ENCODE assay signal across 11 cellular contexts in genomic region chr4:122146652-122147051, GRCh38.
"Had no signal": no experiment of that assay in that cellular context is flagged by ENCODE, and none has a peak within 500 bp of the region (broad histone marks: within the 10 kb centered on the region; RNA-seq: fewer than 3 reads in every experiment).

No MANE protein-coding gene starts in this region.

- H3K9me3 ChIP-seq: HAP-1 had no signal

- H2AFZ ChIP-seq: GM23248, GM23338 had no signal

- H3K27ac ChIP-seq: GM23248 had no signal

- H3K4me3 ChIP-seq: GM23248, GM23338, HAP-1 had no signal

- H3K4me2 ChIP-seq: GM23338 had no signal

- H3K36me3 ChIP-seq: HAP-1 had no signal

- H3K4me1 ChIP-seq: HAP-1 had no signal

- DNase-seq: GM23248, GOT3, H7, H9, HCEC 1CT, HFFc6 had no signal

- FAIRE-seq: H1, H54 had no signal

- ATAC-seq: GM23338, HCT116 had no signal

- H3K9ac ChIP-seq: GM23248 had no signal
